ENCODE assay signal across 23 cellular contexts in genomic region chr9:131884222-131884621, GRCh38.
"Had no signal": no experiment of that assay in that cellular context is flagged by ENCODE, and none has a peak within 500 bp of the region (broad histone marks: within the 10 kb centered on the region; RNA-seq: fewer than 3 reads in every experiment).

No MANE protein-coding gene starts in this region.

- H3K4me3 ChIP-seq: SJCRH30, SK-N-MC had no signal

- H3K27ac ChIP-seq: brain microvascular endothelial cell, SJCRH30, SK-N-MC had no signal

- H3K36me3 ChIP-seq: brain microvascular endothelial cell, SJCRH30 had no signal

- H3K4me1 ChIP-seq: SJCRH30 had no signal

- ATAC-seq: activated CD8-positive, alpha-beta T cell treated with anti-CD3 and anti-CD28 coated beads for 36 hours; Panc1 had no signal

- FAIRE-seq: TTC549 had no signal

- DNase-seq: activated CD4-positive, alpha-beta T cell treated with anti-CD3 and anti-CD28 coated beads, Interleukin-2, amount 10 ng/mL, durations not matched to agents 24 days and 14 days; activated CD4-positive, alpha-beta T cell treated with anti-CD3 and anti-CD28 coated beads, Interleukin-2, amount 50 U/mL, for 4 hours; activated CD8-positive, alpha-beta T cell treated with anti-CD3 and anti-CD28 coated beads for 36 hours; activated naive CD4-positive, alpha-beta T cell; activated naive CD4-positive, alpha-beta T cell treated with anti-CD3 and anti-CD28 coated beads, Interleukin-2, amount 50 U/mL, for 16 hours; activated naive CD8-positive, alpha-beta T cell treated with anti-CD3 and anti-CD28 coated beads for 36 hours; activated T-cell treated with anti-CD3 and anti-CD28 coated beads, Interleukin-2, amount 50 U/mL, for 1 hour; amniotic stem cell; aorta; brain microvascular endothelial cell; Karpas-422; KBM-7; NCI-H1105; NCI-H1417 treated with DMSO at 0.1 percent for 48 hours; NCI-H187 treated with DMSO at 0.1 percent for 48 hours; NCI-H2081; NCI-H226; NCI-H446 treated with DMSO at 0.1 percent for 48 hours; SHP77; SJCRH30 had no signal

- H3K27me3 ChIP-seq: brain microvascular endothelial cell, SJCRH30 had no signal

- H3K9me3 ChIP-seq: SJCRH30 had no signal
